Comparison of ENCODE assay signal across 13 cellular contexts in the genomic region with DNA sequence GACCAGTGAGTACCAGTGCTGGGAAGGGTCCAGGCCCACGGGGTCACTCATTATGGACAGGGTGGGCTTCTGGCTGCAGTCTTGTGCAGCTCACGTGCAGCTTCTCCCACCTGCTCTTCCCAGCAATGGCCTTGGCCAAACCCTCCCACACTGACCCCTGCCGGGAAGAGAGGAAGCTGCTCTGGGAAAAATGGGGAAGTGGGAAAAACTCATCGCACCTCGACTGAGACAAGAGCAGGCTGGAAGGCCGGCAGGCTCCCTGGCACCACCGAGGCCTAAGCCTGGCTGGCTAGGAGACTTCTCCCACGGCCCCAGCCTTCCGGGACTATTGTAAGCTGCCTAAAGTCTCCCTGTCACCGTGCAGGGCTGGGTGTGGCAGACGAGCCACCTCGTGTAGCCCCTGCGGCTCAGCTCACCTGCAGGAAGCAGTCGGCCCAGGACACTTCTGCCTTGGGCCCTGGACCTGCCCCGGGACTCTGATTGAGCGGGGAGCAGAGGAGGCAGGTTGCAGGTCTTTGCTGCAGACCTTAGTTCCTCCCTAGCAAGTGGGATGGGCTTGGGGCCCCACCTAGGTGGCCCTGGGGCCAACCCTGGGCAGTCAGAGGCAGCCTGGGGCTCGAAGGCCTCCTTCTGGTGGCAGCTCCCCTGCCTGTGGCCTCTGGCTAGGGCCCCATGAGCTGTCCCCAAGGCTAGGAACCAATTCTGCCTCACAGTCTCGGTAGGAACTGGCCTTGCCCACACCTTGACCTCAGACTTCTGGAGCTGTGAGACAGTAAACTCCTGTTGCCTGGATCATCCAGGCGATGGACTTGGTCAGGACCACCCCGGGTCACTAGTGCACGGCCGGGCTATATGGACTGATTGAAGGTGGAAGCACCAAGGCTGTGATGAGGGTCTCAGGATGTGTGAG. TPM values are rescaled to one million over a fixed set of nuclear protein-coding genes. Genes with fewer than 3 reads are reported as not detected.
A peak's percentile ranks its signal among the peaks of the same experiment; 100 is the strongest.
DNase-seq lines count a peak whose midpoint lies in the region; TF ChIP-seq lines count a peak whose summit lies in the region.
"Had no signal": no experiment of that assay in that cellular context is flagged by ENCODE, and none has a peak within 500 bp of the region (broad histone marks: within the 10 kb centered on the region; RNA-seq: fewer than 3 reads in every experiment).

No MANE protein-coding gene starts in this region.

- no peaks in the 10 kb centered on the region for H3K9me3 Mint-ChIP-seq in activated T-helper 1 cell treated with anti-CD3 and anti-CD28 coated beads, Interleukin-12 subunit alpha, Interleukin-12 subunit beta, Interleukin-2, Interleukin-4 antibody, amounts not matched to agents 30 ng/mL and 10 ng/mL and 1 ng/mL, durations not matched to agents 14 hours and 24 hours and 36 hours

- no peak overlapping the region for H3K4me3 ChIP-seq in adipocyte (ENCODE audit: low read length)
- no peak overlapping the region for H3K4me3 ChIP-seq in left ventricle myocardium inferior
- no peak overlapping the region for H3K4me3 ChIP-seq in tibial artery
- H3K4me3 ChIP-seq: right lobe of liver had no signal

- H3K27ac ChIP-seq in left ventricle myocardium inferior (replicated peaks), result no peak overlapping the region
- no peak overlapping the region for H3K27ac ChIP-seq in tibial artery
- H3K27ac ChIP-seq: right lobe of liver had no signal

- H3K4me1 Mint-ChIP-seq in activated T-helper 1 cell treated with anti-CD3 and anti-CD28 coated beads, Interleukin-12 subunit alpha, Interleukin-12 subunit beta, Interleukin-2, Interleukin-4 antibody, amounts not matched to agents 30 ng/mL and 10 ng/mL and 1 ng/mL, durations not matched to agents 14 hours and 24 hours and 36 hours (ENCODE audit: low read depth), result no peaks in the 10 kb centered on the region

- intact Hi-C loops in left ventricle myocardium inferior (cut with micrococcal nuclease) (no loop called here), tibial artery (cut with DNase I; ENCODE audit: low total_unique reads) (no loop called here)
- intact Hi-C loops in activated T-helper 1 cell treated with anti-CD3 and anti-CD28 coated beads, Interleukin-12 subunit alpha, Interleukin-12 subunit beta, Interleukin-2, Interleukin-4 antibody, amounts not matched to agents 30 ng/mL and 10 ng/mL and 1 ng/mL, durations not matched to agents 14 hours and 24 hours and 36 hours (cut with micrococcal nuclease), result no loop called here

- H3K27me3 ChIP-seq in adipocyte (replicated peaks; ENCODE audit: control insufficient read depth, insufficient read depth, low read length) (peaks cover 57% of the 10 kb centered on the region), left ventricle myocardium inferior (ENCODE audit: low read depth) (peaks cover 35% of the 10 kb centered on the region), tibial artery (peaks cover 0 to 69% of the 10 kb centered on the region in 2 donors)
- H3K27me3 ChIP-seq: right lobe of liver had no signal

- peaks cover 2% of the 10 kb centered on the region for H3K27me3 Mint-ChIP-seq in activated T-helper 1 cell treated with anti-CD3 and anti-CD28 coated beads, Interleukin-12 subunit alpha, Interleukin-12 subunit beta, Interleukin-2, Interleukin-4 antibody, amounts not matched to agents 30 ng/mL and 10 ng/mL and 1 ng/mL, durations not matched to agents 14 hours and 24 hours and 36 hours (ENCODE audit: insufficient read depth)

- no peak overlapping the region for H3K9ac ChIP-seq in adipocyte (ENCODE audit: low read length)

- no peak overlapping the region for H3K4me3 Mint-ChIP-seq in activated T-helper 1 cell treated with anti-CD3 and anti-CD28 coated beads, Interleukin-12 subunit alpha, Interleukin-12 subunit beta, Interleukin-2, Interleukin-4 antibody, amounts not matched to agents 30 ng/mL and 10 ng/mL and 1 ng/mL, durations not matched to agents 14 hours and 24 hours and 36 hours

- DNase-seq in NCI-H82 (lab: John Stamatoyannopoulos, UW), result peak; percentile 44
- DNase-seq in NCI-H82 treated with DMSO at 0.1 percent for 48 hours (lab: John Stamatoyannopoulos, UW; ENCODE audit: unreplicated experiment), result no peak
- peak; percentile 11 for DNase-seq in adipocyte (ENCODE audit: low read depth)
- no peak for DNase-seq in left ventricle myocardium inferior
- peak in 1 of 2 donors; percentile 63 for DNase-seq in tibial artery
- no peak for DNase-seq in activated gamma-delta T cell (lab: John Stamatoyannopoulos, UW)
- no peak for DNase-seq in activated T-helper 1 cell treated with anti-CD3 and anti-CD28 coated beads, Interleukin-12 subunit alpha, Interleukin-12 subunit beta, Interleukin-2, Interleukin-4 antibody, amounts not matched to agents 30 ng/mL and 10 ng/mL and 1 ng/mL, durations not matched to agents 14 hours and 24 hours and 36 hours (ENCODE audit: low spot score)
- DNase-seq in stimulated activated CD4-positive, alpha-beta T cell treated with anti-CD3 and anti-CD28 coated beads, Interleukin-4, amount 100 ng/mL, for 1 hour, result no peak
- DNase-seq: activated naive CD4-positive, alpha-beta T cell treated with anti-CD3 and anti-CD28 coated beads, Interleukin-2, amount 50 U/mL, for 16 hours; hypothalamus; stimulated activated naive CD8-positive, alpha-beta T cell treated with anti-CD3 and anti-CD28 coated beads, Interleukin-15, Interleukin-2, amounts not matched to agents 100 U/mL and 50 U/mL, for 24 hours; T-helper 9 cell had no signal

- H3K27ac Mint-ChIP-seq in activated T-helper 1 cell treated with anti-CD3 and anti-CD28 coated beads, Interleukin-12 subunit alpha, Interleukin-12 subunit beta, Interleukin-2, Interleukin-4 antibody, amounts not matched to agents 30 ng/mL and 10 ng/mL and 1 ng/mL, durations not matched to agents 14 hours and 24 hours and 36 hours, result no peak overlapping the region

- TF ChIP-seq CTCF in left ventricle myocardium inferior (IDR thresholded peaks at IDR 0.05; ENCODE audit: borderline replicate concordance) (peak; percentile 59), tibial artery (IDR thresholded peaks at IDR 0.05) (peak; percentile 40 to 42)

- H3K4me1 ChIP-seq in adipocyte (ENCODE audit: control insufficient read depth, insufficient read depth, low read length) (no peaks in the 10 kb centered on the region), left ventricle myocardium inferior (peaks cover 10% of the 10 kb centered on the region), tibial artery (no peaks in the 10 kb centered on the region)
- H3K4me1 ChIP-seq: right lobe of liver had no signal

- H3K36me3 ChIP-seq in adipocyte (ENCODE audit: control insufficient read depth, insufficient read depth, low read length, severe bottlenecking) (no peaks in the 10 kb centered on the region), left ventricle myocardium inferior (no peaks in the 10 kb centered on the region), tibial artery (no peaks in the 10 kb centered on the region)
- H3K36me3 ChIP-seq: right lobe of liver had no signal

- no peaks in the 10 kb centered on the region for H3K36me3 Mint-ChIP-seq in activated T-helper 1 cell treated with anti-CD3 and anti-CD28 coated beads, Interleukin-12 subunit alpha, Interleukin-12 subunit beta, Interleukin-2, Interleukin-4 antibody, amounts not matched to agents 30 ng/mL and 10 ng/mL and 1 ng/mL, durations not matched to agents 14 hours and 24 hours and 36 hours (ENCODE audit: low read depth)

- H3K9me3 ChIP-seq in adipocyte (ENCODE audit: control insufficient read depth, low read length) (no peaks in the 10 kb centered on the region), left ventricle myocardium inferior (replicated peaks) (no peaks in the 10 kb centered on the region), tibial artery (no peaks in the 10 kb centered on the region)
- H3K9me3 ChIP-seq: right lobe of liver had no signal

RNA-seq across cellular contexts. Expression of a gene that starts 23.1 kb away (rescaled TPM):
- total RNA-seq in left ventricle myocardium inferior, result not detected
- not detected in 2 replicates for total RNA-seq in activated T-helper 1 cell treated with anti-CD3 and anti-CD28 coated beads, Interleukin-12 subunit alpha, Interleukin-12 subunit beta, Interleukin-2, Interleukin-4 antibody, amounts not matched to agents 30 ng/mL and 10 ng/mL and 1 ng/mL, durations not matched to agents 14 hours and 24 hours and 36 hours
- total RNA-seq: right lobe of liver had no signal

RNA-seq across cellular contexts. Expression of a gene that starts 30.4 kb away (rescaled TPM):
- 11.4 TPM for total RNA-seq in left ventricle myocardium inferior
- 1.6 and 1.9 TPM in 2 replicates for total RNA-seq in activated T-helper 1 cell treated with anti-CD3 and anti-CD28 coated beads, Interleukin-12 subunit alpha, Interleukin-12 subunit beta, Interleukin-2, Interleukin-4 antibody, amounts not matched to agents 30 ng/mL and 10 ng/mL and 1 ng/mL, durations not matched to agents 14 hours and 24 hours and 36 hours

RNA-seq across cellular contexts. Expression of a gene that starts 36.7 kb away (rescaled TPM):
- total RNA-seq in left ventricle myocardium inferior, result 0.36 TPM
- total RNA-seq in activated T-helper 1 cell treated with anti-CD3 and anti-CD28 coated beads, Interleukin-12 subunit alpha, Interleukin-12 subunit beta, Interleukin-2, Interleukin-4 antibody, amounts not matched to agents 30 ng/mL and 10 ng/mL and 1 ng/mL, durations not matched to agents 14 hours and 24 hours and 36 hours, result not detected in 2 replicates
- total RNA-seq: right lobe of liver had no signal

Comparison
In these comparisons a context has a peak if more than half of its experiments do, and no peak if none do; other contexts are left out.
1. DNase-seq: peak in NCI-H82 (single experiment) and adipocyte (single experiment); none in NCI-H82 treated with DMSO at 0.1 percent for 48 hours (single experiment), left ventricle myocardium inferior (single experiment), activated gamma-delta T cell (single experiment), activated T-helper 1 cell treated with anti-CD3 and anti-CD28 coated beads, Interleukin-12 subunit alpha, Interleukin-12 subunit beta, Interleukin-2, Interleukin-4 antibody, amounts not matched to agents 30 ng/mL and 10 ng/mL and 1 ng/mL, durations not matched to agents 14 hours and 24 hours and 36 hours (single experiment) and stimulated activated CD4-positive, alpha-beta T cell treated with anti-CD3 and anti-CD28 coated beads, Interleukin-4, amount 100 ng/mL, for 1 hour (single experiment).